1 cellular context compared by ENCODE assay signal in the genomic region with DNA sequence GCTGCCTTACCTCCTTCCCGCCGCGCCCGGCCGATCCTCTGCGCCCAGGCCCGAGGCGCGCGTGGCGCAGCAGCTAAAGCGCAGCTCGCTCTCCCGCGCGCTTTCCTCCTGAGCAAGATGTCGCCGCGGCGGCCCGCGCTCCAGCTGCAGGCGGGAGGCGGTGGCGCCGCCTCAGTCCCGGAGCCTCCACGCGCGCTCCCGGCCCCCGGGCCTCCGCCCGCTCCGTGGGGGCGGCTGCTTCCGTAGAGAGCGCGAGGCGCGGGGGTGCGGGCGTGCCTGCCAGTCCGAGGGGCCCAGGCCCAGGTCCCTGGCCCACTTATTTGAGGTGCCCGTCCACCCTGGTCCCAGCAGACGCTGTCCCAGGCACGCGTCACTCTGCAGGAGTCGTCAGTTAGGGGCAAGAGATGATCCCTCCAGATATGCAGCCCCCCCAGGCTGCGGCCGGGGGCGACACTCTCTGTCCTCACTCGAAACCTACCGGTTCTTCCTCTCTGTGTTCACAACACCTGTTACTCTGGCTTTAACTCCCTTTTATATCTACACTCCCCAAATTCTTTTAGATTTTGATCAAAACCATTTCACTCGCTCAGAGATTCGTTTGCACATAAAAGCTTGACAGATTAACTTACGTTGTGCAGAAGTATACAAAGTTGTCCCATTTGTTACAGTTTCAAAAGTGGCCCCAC.
TF ChIP-seq lines count a peak whose summit lies in the region.

A gene with protein sequence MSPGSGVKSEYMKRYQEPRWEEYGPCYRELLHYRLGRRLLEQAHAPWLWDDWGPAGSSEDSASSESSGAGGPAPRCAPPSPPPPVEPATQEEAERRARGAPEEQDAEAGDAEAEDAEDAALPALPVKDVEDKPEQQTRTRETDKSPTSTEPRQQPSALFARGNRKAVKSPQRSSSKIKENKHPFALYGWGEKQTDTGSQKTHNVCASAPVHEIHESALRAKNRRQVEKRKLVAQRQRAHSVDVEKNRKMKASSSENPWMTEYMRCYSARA (minus strand): TSS at position 146 of the 686 bp plus-strand sequence. CDS start 582 bp downstream, outside the sequence.

TF ChIP-seq in GM12878, 131 proteins besides CTCF, POLR2A, EP300 and RAD21 (continued from another document):
- TF ChIP-seq, protein P1, sequence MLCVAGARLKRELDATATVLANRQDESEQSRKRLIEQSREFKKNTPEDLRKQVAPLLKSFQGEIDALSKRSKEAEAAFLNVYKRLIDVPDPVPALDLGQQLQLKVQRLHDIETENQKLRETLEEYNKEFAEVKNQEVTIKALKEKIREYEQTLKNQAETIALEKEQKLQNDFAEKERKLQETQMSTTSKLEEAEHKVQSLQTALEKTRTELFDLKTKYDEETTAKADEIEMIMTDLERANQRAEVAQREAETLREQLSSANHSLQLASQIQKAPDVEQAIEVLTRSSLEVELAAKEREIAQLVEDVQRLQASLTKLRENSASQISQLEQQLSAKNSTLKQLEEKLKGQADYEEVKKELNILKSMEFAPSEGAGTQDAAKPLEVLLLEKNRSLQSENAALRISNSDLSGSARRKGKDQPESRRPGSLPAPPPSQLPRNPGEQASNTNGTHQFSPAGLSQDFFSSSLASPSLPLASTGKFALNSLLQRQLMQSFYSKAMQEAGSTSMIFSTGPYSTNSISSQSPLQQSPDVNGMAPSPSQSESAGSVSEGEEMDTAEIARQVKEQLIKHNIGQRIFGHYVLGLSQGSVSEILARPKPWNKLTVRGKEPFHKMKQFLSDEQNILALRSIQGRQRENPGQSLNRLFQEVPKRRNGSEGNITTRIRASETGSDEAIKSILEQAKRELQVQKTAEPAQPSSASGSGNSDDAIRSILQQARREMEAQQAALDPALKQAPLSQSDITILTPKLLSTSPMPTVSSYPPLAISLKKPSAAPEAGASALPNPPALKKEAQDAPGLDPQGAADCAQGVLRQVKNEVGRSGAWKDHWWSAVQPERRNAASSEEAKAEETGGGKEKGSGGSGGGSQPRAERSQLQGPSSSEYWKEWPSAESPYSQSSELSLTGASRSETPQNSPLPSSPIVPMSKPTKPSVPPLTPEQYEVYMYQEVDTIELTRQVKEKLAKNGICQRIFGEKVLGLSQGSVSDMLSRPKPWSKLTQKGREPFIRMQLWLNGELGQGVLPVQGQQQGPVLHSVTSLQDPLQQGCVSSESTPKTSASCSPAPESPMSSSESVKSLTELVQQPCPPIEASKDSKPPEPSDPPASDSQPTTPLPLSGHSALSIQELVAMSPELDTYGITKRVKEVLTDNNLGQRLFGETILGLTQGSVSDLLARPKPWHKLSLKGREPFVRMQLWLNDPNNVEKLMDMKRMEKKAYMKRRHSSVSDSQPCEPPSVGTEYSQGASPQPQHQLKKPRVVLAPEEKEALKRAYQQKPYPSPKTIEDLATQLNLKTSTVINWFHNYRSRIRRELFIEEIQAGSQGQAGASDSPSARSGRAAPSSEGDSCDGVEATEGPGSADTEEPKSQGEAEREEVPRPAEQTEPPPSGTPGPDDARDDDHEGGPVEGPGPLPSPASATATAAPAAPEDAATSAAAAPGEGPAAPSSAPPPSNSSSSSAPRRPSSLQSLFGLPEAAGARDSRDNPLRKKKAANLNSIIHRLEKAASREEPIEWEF (IDR thresholded peaks at IDR 0.05; ENCODE audit: insufficient replicate concordance, low read depth, low read length), result no peak
- TF ChIP-seq NBN (IDR thresholded peaks at IDR 0.05) (no peak), JUNB (IDR thresholded peaks at IDR 0.05) (no peak), ESRRA (IDR thresholded peaks at IDR 0.05; ENCODE audit: low read length) (no peak), EED (IDR thresholded peaks at IDR 0.05; ENCODE audit: low read depth) (0 out of 2 replicates have a peak, but pooled peaks have one; percentile 31), MXI1 (IDR thresholded peaks at IDR 0.05; ENCODE audit: low read depth, low read length) (0 out of 2 replicates have a peak, but pooled peaks have one; percentile 8), ZBED1 (IDR thresholded peaks at IDR 0.05; ENCODE audit: borderline replicate concordance) (no peak), STAT1 (conservative IDR thresholded peaks at IDR 0.05) (no peak), SMC3 (IDR thresholded peaks at IDR 0.05; ENCODE audit: borderline replicate concordance, low read length) (no peak), MTA3 (IDR thresholded peaks at IDR 0.05; ENCODE audit: borderline replicate concordance, low read length) (no peak; the same call in 1 of the 2 replicates), GATAD2B (conservative IDR thresholded peaks at IDR 0.05; ENCODE audit: low read depth) (peak; percentile 81), ZNF24 (IDR thresholded peaks at IDR 0.05) (no peak), EZH2 (IDR thresholded peaks at IDR 0.05; ENCODE audit: borderline replicate concordance, control insufficient read depth, low read depth, low read length) (no peak), PAX5 (IDR thresholded peaks at IDR 0.05; ENCODE audit: borderline replicate concordance, low read depth, low read length) (no peak), WRNIP1 (IDR thresholded peaks at IDR 0.05; ENCODE audit: borderline replicate concordance, low read depth, low read length) (no peak), CHD2 (IDR thresholded peaks at IDR 0.05; ENCODE audit: borderline replicate concordance, low read depth, low read length) (no peak), SP1 (IDR thresholded peaks at IDR 0.05; ENCODE audit: low read depth, low read length) (no peak), CREB1 (IDR thresholded peaks at IDR 0.05; ENCODE audit: low read depth) (no peak), FOXK2 (IDR thresholded peaks at IDR 0.05) (no peak)
- TF ChIP-seq, protein P2, sequence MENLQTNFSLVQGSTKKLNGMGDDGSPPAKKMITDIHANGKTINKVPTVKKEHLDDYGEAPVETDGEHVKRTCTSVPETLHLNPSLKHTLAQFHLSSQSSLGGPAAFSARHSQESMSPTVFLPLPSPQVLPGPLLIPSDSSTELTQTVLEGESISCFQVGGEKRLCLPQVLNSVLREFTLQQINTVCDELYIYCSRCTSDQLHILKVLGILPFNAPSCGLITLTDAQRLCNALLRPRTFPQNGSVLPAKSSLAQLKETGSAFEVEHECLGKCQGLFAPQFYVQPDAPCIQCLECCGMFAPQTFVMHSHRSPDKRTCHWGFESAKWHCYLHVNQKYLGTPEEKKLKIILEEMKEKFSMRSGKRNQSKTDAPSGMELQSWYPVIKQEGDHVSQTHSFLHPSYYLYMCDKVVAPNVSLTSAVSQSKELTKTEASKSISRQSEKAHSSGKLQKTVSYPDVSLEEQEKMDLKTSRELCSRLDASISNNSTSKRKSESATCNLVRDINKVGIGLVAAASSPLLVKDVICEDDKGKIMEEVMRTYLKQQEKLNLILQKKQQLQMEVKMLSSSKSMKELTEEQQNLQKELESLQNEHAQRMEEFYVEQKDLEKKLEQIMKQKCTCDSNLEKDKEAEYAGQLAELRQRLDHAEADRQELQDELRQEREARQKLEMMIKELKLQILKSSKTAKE (IDR thresholded peaks at IDR 0.05; ENCODE audit: low read depth, poor library complexity, severe bottlenecking), result no peak
- TF ChIP-seq, protein P3, sequence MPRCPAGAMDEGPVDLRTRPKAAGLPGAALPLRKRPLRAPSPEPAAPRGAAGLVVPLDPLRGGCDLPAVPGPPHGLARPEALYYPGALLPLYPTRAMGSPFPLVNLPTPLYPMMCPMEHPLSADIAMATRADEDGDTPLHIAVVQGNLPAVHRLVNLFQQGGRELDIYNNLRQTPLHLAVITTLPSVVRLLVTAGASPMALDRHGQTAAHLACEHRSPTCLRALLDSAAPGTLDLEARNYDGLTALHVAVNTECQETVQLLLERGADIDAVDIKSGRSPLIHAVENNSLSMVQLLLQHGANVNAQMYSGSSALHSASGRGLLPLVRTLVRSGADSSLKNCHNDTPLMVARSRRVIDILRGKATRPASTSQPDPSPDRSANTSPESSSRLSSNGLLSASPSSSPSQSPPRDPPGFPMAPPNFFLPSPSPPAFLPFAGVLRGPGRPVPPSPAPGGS (IDR thresholded peaks at IDR 0.05; ENCODE audit: borderline replicate concordance, insufficient read depth, low read depth, low read length, poor library complexity, severe bottlenecking), result no peak
- TF ChIP-seq, protein P4, sequence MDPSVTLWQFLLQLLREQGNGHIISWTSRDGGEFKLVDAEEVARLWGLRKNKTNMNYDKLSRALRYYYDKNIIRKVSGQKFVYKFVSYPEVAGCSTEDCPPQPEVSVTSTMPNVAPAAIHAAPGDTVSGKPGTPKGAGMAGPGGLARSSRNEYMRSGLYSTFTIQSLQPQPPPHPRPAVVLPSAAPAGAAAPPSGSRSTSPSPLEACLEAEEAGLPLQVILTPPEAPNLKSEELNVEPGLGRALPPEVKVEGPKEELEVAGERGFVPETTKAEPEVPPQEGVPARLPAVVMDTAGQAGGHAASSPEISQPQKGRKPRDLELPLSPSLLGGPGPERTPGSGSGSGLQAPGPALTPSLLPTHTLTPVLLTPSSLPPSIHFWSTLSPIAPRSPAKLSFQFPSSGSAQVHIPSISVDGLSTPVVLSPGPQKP (IDR thresholded peaks at IDR 0.05; ENCODE audit: low read depth, low read length), result no peak
- TF ChIP-seq, protein P5, sequence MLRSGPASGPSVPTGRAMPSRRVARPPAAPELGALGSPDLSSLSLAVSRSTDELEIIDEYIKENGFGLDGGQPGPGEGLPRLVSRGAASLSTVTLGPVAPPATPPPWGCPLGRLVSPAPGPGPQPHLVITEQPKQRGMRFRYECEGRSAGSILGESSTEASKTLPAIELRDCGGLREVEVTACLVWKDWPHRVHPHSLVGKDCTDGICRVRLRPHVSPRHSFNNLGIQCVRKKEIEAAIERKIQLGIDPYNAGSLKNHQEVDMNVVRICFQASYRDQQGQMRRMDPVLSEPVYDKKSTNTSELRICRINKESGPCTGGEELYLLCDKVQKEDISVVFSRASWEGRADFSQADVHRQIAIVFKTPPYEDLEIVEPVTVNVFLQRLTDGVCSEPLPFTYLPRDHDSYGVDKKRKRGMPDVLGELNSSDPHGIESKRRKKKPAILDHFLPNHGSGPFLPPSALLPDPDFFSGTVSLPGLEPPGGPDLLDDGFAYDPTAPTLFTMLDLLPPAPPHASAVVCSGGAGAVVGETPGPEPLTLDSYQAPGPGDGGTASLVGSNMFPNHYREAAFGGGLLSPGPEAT (IDR thresholded peaks at IDR 0.05; ENCODE audit: low read depth), result no peak
